10 cellular contexts compared by ENCODE assay signal in the genomic region with DNA sequence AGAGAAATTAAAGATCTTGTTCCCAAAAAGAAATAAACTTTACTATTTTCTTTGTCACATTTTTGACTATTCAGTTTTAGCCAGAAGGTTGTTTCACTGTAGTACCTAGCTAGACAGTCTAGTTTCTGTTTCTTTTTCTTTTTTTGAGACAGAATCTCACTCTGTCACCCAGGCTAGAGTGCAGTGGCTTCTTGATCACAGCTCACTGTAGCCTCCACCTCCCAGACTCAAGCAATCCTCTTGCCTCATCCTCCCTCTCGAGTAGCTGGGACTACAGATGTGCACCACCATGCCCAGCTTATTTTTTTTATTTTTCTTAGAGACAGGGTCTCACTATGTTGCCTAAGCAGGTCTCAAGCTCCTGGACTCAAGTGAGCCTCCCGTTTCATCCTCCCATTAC. TPM values are rescaled to one million over a fixed set of nuclear protein-coding genes. Genes with fewer than 3 reads are reported as not detected.
A peak's percentile ranks its signal among the peaks of the same experiment; 100 is the strongest.
DNase-seq lines count a peak whose midpoint lies in the region; ATAC-seq and TF ChIP-seq lines count a peak whose summit lies in the region.
"Had no signal": no experiment of that assay in that cellular context is flagged by ENCODE, and none has a peak within 500 bp of the region (broad histone marks: within the 10 kb centered on the region; RNA-seq: fewer than 3 reads in every experiment).

No MANE protein-coding gene starts in this region.

- peak overlapping the region; percentile 87 for H3K4me3 Mint-ChIP-seq in activated CD4-positive, alpha-beta T cell treated with anti-CD3 and anti-CD28 coated beads, Interleukin-2, amount 10 ng/mL, durations not matched to agents 24 days and 14 days
- H3K4me3 Mint-ChIP-seq in naive thymus-derived CD8-positive, alpha-beta T cell = peak overlapping the region in 8 of 10 donors; percentile 2 to 57 (median 37)

- POLR2A ChIA-PET in naive thymus-derived CD8-positive, alpha-beta T cell (lab: Charles Lee) = no interaction called here
- POLR2A ChIA-PET in RWPE1 (lab: Yijun Ruan, JAX; ENCODE audit: low non-redundant PET) = no interaction called here

- CTCF ChIA-PET in RWPE1 (lab: Yijun Ruan, JAX) = interaction anchor here (0.6 kb wide), 1 partner anchor 8 kb away, joined by 4 read pairs; no protein-coding TSS in a partner anchor

- no peak for TF ChIP-seq CTCF in RWPE1 (conservative IDR thresholded peaks at IDR 0.05; ENCODE audit: low read depth)
- TF ChIP-seq CTCF in foreskin fibroblast (IDR thresholded peaks at IDR 0.05; ENCODE audit: low read depth, low read length) = no peak

- no peak overlapping the region for H3K27ac ChIP-seq in RWPE1

- peaks cover 27% of the 10 kb centered on the region for H3K4me1 Mint-ChIP-seq in activated CD4-positive, alpha-beta T cell treated with anti-CD3 and anti-CD28 coated beads, Interleukin-2, amount 10 ng/mL, durations not matched to agents 24 days and 14 days
- peaks cover 16 to 50% (median 46%) of the 10 kb centered on the region in 4 donors for H3K4me1 Mint-ChIP-seq in naive thymus-derived CD8-positive, alpha-beta T cell

- intact Hi-C loops in activated CD4-positive, alpha-beta T cell treated with anti-CD3 and anti-CD28 coated beads, Interleukin-2, amount 10 ng/mL, durations not matched to agents 24 days and 14 days (cut with micrococcal nuclease) = loop anchor here (5.0 kb wide), 2 partner anchors 283 to 408 kb away; no protein-coding TSS in a partner anchor

- H3K9me3 Mint-ChIP-seq in activated CD4-positive, alpha-beta T cell treated with anti-CD3 and anti-CD28 coated beads, Interleukin-2, amount 10 ng/mL, durations not matched to agents 24 days and 14 days = no peaks in the 10 kb centered on the region
- no peaks in the 10 kb centered on the region for H3K9me3 Mint-ChIP-seq in naive thymus-derived CD8-positive, alpha-beta T cell

- no peak overlapping the region for H3K4me3 ChIP-seq in foreskin fibroblast (ENCODE audit: low read depth in 1 of 2, low read length in 2 of 2)

- peak; percentile 38 for ATAC-seq in GM21825 (IDR thresholded peaks at IDR 0.05; ENCODE audit: unreplicated experiment)
- peak; percentile 24 for ATAC-seq in HG03469 (IDR thresholded peaks at IDR 0.05; ENCODE audit: unreplicated experiment)
- ATAC-seq in naive thymus-derived CD8-positive, alpha-beta T cell = no peak
- ATAC-seq: HepG2 had no signal

- peak overlapping the region; percentile 67 for H3K27ac Mint-ChIP-seq in activated CD4-positive, alpha-beta T cell treated with anti-CD3 and anti-CD28 coated beads, Interleukin-2, amount 10 ng/mL, durations not matched to agents 24 days and 14 days
- peak overlapping the region in 7 of 10 donors; percentile 6 to 84 (median 33) for H3K27ac Mint-ChIP-seq in naive thymus-derived CD8-positive, alpha-beta T cell

- peaks cover 10% of the 10 kb centered on the region for H3K36me3 Mint-ChIP-seq in activated CD4-positive, alpha-beta T cell treated with anti-CD3 and anti-CD28 coated beads, Interleukin-2, amount 10 ng/mL, durations not matched to agents 24 days and 14 days (ENCODE audit: low read depth)
- H3K36me3 Mint-ChIP-seq in naive thymus-derived CD8-positive, alpha-beta T cell = peaks cover 0 to 24% (median 0%) of the 10 kb centered on the region in 3 donors

- peak; percentile 69 for DNase-seq in activated CD4-positive, alpha-beta T cell treated with anti-CD3 and anti-CD28 coated beads, Interleukin-2, amount 10 ng/mL, durations not matched to agents 24 days and 14 days
- no peak for DNase-seq in activated CD4-positive, alpha-beta T cell treated with anti-CD3 and anti-CD28 coated beads, Interleukin-2, amount 50 U/mL, for 48 hours
- no peak for DNase-seq in naive thymus-derived CD8-positive, alpha-beta T cell
- DNase-seq in stimulated activated naive CD4-positive, alpha-beta T cell (lab: John Stamatoyannopoulos, UW) = no peak
- DNase-seq in RWPE1 (ENCODE audit: low spot score) = no peak
- no peak for DNase-seq in foreskin fibroblast
- DNase-seq: hippocampal formation had no signal

- H3K27me3 Mint-ChIP-seq in activated CD4-positive, alpha-beta T cell treated with anti-CD3 and anti-CD28 coated beads, Interleukin-2, amount 10 ng/mL, durations not matched to agents 24 days and 14 days = no peaks in the 10 kb centered on the region
- no peaks in the 10 kb centered on the region for H3K27me3 Mint-ChIP-seq in naive thymus-derived CD8-positive, alpha-beta T cell

RNA-seq across cellular contexts. Expression of a gene that starts 2.2 kb away (rescaled TPM):
- total RNA-seq in activated CD4-positive, alpha-beta T cell treated with anti-CD3 and anti-CD28 coated beads, Interleukin-2, amount 10 ng/mL, durations not matched to agents 24 days and 14 days = 16.8 and 22.8 TPM in 2 replicates
- total RNA-seq in naive thymus-derived CD8-positive, alpha-beta T cell = 10 to 100 TPM; 16.6 to 18.4 TPM
- 1 to 10 TPM; 8.8 to 9.9 (median 9.6) TPM for polyA plus RNA-seq in naive thymus-derived CD8-positive, alpha-beta T cell

RNA-seq across cellular contexts. Expression of a gene that starts 41.9 kb away (rescaled TPM):
- total RNA-seq in activated CD4-positive, alpha-beta T cell treated with anti-CD3 and anti-CD28 coated beads, Interleukin-2, amount 10 ng/mL, durations not matched to agents 24 days and 14 days = not detected in 2 replicates
- not detected for total RNA-seq in naive thymus-derived CD8-positive, alpha-beta T cell
- not detected for polyA plus RNA-seq in naive thymus-derived CD8-positive, alpha-beta T cell

Comparison
In these comparisons a context has a peak if more than half of its experiments do, and no peak if none do; other contexts are left out.
1. ATAC-seq: peak in GM21825 (single experiment) and HG03469 (single experiment); none in naive thymus-derived CD8-positive, alpha-beta T cell (0 of 2).